ENCODE assay signal across 1 cellular context in the genomic region with DNA sequence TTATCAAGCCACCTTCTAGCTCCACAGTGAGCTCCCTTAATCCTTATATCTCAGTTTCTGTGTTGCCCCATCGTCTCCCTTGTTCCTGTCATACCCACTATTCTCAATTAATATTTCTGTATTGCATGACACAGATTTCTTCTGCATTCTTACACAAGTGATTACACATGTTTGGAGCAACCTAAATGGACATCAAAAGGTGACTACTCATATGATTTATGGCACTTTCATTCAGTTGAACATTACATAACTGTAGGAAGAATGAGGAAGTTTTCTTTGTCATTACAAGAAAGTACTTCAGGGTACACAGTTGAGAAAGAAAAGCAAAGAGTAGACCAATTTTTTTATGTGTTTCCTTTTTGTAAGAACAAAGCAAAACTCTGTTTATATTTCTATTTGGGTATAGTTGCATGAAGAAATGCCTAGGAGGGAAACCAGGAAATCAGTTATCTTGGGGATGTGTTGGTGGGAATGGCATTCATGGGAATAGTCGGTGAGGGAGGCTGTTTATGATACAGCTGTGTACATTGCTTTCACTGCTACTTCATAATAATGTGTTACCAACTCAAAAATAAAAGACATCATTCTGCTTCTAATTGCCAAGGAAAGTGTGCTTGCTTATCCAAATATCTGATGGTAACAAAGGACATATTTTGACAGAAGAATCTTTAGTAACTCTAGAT.
TF ChIP-seq lines count a peak whose summit lies in the region.

No MANE protein-coding gene starts in this region.

TF ChIP-seq in GM12878, 131 proteins besides CTCF, POLR2A, EP300 and RAD21 (continued from another document):
- no peak for TF ChIP-seq RELA (IDR thresholded peaks at IDR 0.05; ENCODE audit: borderline replicate concordance, partially characterized antibody)
- TF ChIP-seq PML (IDR thresholded peaks at IDR 0.05; ENCODE audit: low read length): no peak
- TF ChIP-seq JUNB (IDR thresholded peaks at IDR 0.05): peak; percentile 80
- TF ChIP-seq, protein P1, sequence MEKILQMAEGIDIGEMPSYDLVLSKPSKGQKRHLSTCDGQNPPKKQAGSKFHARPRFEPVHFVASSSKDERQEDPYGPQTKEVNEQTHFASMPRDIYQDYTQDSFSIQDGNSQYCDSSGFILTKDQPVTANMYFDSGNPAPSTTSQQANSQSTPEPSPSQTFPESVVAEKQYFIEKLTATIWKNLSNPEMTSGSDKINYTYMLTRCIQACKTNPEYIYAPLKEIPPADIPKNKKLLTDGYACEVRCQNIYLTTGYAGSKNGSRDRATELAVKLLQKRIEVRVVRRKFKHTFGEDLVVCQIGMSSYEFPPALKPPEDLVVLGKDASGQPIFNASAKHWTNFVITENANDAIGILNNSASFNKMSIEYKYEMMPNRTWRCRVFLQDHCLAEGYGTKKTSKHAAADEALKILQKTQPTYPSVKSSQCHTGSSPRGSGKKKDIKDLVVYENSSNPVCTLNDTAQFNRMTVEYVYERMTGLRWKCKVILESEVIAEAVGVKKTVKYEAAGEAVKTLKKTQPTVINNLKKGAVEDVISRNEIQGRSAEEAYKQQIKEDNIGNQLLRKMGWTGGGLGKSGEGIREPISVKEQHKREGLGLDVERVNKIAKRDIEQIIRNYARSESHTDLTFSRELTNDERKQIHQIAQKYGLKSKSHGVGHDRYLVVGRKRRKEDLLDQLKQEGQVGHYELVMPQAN (conservative IDR thresholded peaks at IDR 0.05): no peak
- TF ChIP-seq NRF1 (conservative IDR thresholded peaks at IDR 0.05; ENCODE audit: low read depth, low read length): no peak
- TF ChIP-seq ZZZ3 (IDR thresholded peaks at IDR 0.05; ENCODE audit: control insufficient read depth, insufficient read length, low read depth): no peak
- no peak for TF ChIP-seq MTA2 (IDR thresholded peaks at IDR 0.05; ENCODE audit: low read depth)
